In the genomic region with DNA sequence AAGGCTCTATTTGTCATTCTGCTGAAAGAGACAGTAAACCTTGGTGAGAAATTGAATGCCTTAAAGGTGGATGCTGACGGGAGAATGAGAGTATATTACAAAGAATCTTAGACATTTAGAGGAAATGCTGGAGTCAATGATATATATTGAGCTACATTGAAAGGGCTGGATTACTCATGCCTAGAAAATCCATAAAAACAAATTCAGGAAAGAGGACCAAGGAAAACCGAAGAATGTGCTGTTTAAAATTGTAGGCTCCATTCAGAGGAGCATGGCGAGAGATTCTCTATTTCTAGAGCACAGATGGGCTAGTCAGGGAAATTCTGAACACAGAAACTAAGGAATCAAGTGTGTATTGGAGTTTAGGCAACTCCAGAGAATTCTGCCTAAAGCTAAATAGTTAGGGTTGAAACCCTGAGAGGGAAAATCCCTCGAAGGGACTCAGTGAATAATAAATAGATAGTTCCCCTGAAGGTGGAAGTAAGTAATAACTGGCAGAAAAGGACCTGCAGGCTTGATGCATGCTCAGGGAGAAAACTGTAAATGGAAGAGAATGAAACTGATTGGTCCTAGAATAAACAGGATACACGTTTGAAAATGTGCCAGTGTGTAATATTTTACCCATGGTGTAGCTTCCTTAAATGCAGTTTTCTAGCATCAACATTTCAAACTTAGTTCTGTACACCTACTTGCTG, we compare ENCODE assay signal across 28 cellular contexts.
"Had no signal": no experiment of that assay in that cellular context is flagged by ENCODE, and none has a peak within 500 bp of the region (broad histone marks: within the 10 kb centered on the region; RNA-seq: fewer than 3 reads in every experiment).

No MANE protein-coding gene starts in this region.

- H3K27ac Mint-ChIP-seq: activated CD4-positive, alpha-beta memory T cell treated with anti-CD3 and anti-CD28 coated beads, Interleukin-2, amount 10 ng/mL, durations not matched to agents 7 days and 5 days; activated CD4-positive, alpha-beta T cell treated with anti-CD3 and anti-CD28 coated beads, Interleukin-2, amount 10 ng/mL, durations not matched to agents 7 days and 5 days; activated T-cell treated with anti-CD3 and anti-CD28 coated beads, Interleukin-2, amount 50 U/mL, for 24 hours; endodermal cell; mesothelial cell of epicardium; naive B cell; nephron progenitor cell; progenitor cell of endocrine pancreas; T-helper 1 cell treated with Interleukin-12 subunit alpha and Interleukin-12 subunit beta and Interleukin-4 antibody, amounts not matched to agents 30 μg/mL and 1 μg/mL, for 36 hours; WTC11 had no signal

- H3K27me3 ChIP-seq: brain microvascular endothelial cell, neutrophil, ovary, right lobe of liver, testis, transverse colon had no signal

- H3K4me1 Mint-ChIP-seq: activated CD4-positive, alpha-beta memory T cell treated with anti-CD3 and anti-CD28 coated beads, Interleukin-2, amount 10 ng/mL, durations not matched to agents 7 days and 5 days; activated CD4-positive, alpha-beta T cell treated with anti-CD3 and anti-CD28 coated beads, Interleukin-2, amount 10 ng/mL, durations not matched to agents 7 days and 5 days; endodermal cell; naive B cell; nephron progenitor cell had no signal

- H3K9me3 ChIP-seq: neutrophil, ovary, right lobe of liver, testis had no signal

- H3K27me3 Mint-ChIP-seq: activated CD4-positive, alpha-beta memory T cell treated with anti-CD3 and anti-CD28 coated beads, Interleukin-2, amount 10 ng/mL, durations not matched to agents 7 days and 5 days; activated CD4-positive, alpha-beta T cell treated with anti-CD3 and anti-CD28 coated beads, Interleukin-2, amount 10 ng/mL, durations not matched to agents 7 days and 5 days; activated T-cell treated with anti-CD3 and anti-CD28 coated beads, Interleukin-2, amount 50 U/mL, for 24 hours; naive B cell; progenitor cell of endocrine pancreas had no signal

- H3K36me3 ChIP-seq: brain microvascular endothelial cell, neutrophil, ovary, right lobe of liver, transverse colon had no signal

- H3K4me3 Mint-ChIP-seq: activated CD4-positive, alpha-beta memory T cell treated with anti-CD3 and anti-CD28 coated beads, Interleukin-2, amount 10 ng/mL, durations not matched to agents 7 days and 5 days; activated CD4-positive, alpha-beta T cell treated with anti-CD3 and anti-CD28 coated beads, Interleukin-2, amount 10 ng/mL, durations not matched to agents 7 days and 5 days; activated T-cell treated with anti-CD3 and anti-CD28 coated beads, Interleukin-2, amount 50 U/mL, for 24 hours; endodermal cell; mesothelial cell of epicardium; naive B cell; nephron progenitor cell; T-helper 1 cell treated with Interleukin-12 subunit alpha and Interleukin-12 subunit beta and Interleukin-4 antibody, amounts not matched to agents 30 μg/mL and 1 μg/mL, for 36 hours; WTC11 had no signal

- H3K4me1 ChIP-seq: right lobe of liver, testis, transverse colon had no signal

- H3K4me3 ChIP-seq: ovary, right lobe of liver, testis, transverse colon had no signal

- DNase-seq: activated CD4-positive, alpha-beta memory T cell treated with anti-CD3 and anti-CD28 coated beads, Interleukin-2, amount 10 ng/mL, durations not matched to agents 7 days and 5 days; activated CD4-positive, alpha-beta T cell treated with anti-CD3 and anti-CD28 coated beads for 1 hour; activated CD4-positive, alpha-beta T cell treated with anti-CD3 and anti-CD28 coated beads, Interleukin-2, amount 10 ng/mL, durations not matched to agents 7 days and 5 days; activated CD8-positive, alpha-beta memory T cell treated with anti-CD3 and anti-CD28 coated beads, Interleukin-2, amount 50 U/mL, for 48 hours; activated gamma-delta T cell treated with Interleukin-2 at 50 U/mL for 16 hours; activated naive CD4-positive, alpha-beta T cell treated with anti-CD3 and anti-CD28 coated beads, Interleukin-2, amount 50 U/mL, for 16 hours; activated T-cell treated with anti-CD3 and anti-CD28 coated beads, Interleukin-2, amount 50 U/mL, for 24 hours; brain microvascular endothelial cell; cortex of kidney; endodermal cell; islet precursor cell; left colon; mammary epithelial cell; naive B cell; nephron progenitor cell; ovary; right lobe of liver; stimulated activated CD4-positive, alpha-beta T cell treated with anti-CD3 and anti-CD28 coated beads, Interleukin-2, amount 100 ng/mL, for 48 hours; stimulated activated naive CD8-positive, alpha-beta T cell treated with anti-CD3 and anti-CD28 coated beads, Interleukin-15, Interleukin-2, amounts not matched to agents 100 U/mL and 50 U/mL, for 24 hours; T-helper 9 cell; testis; transverse colon had no signal

- H3K27ac ChIP-seq: brain microvascular endothelial cell, neutrophil, ovary, right lobe of liver, testis, transverse colon had no signal

- H3K9me3 Mint-ChIP-seq: T-helper 1 cell treated with Interleukin-12 subunit alpha and Interleukin-12 subunit beta and Interleukin-4 antibody, amounts not matched to agents 30 μg/mL and 1 μg/mL, for 36 hours had no signal

- H3K36me3 Mint-ChIP-seq: naive B cell had no signal

- ATAC-seq: esophagus mucosa; left colon; right lobe of liver; stimulated activated naive CD8-positive, alpha-beta T cell treated with anti-CD3 and anti-CD28 coated beads, Interleukin-15, Interleukin-2, amounts not matched to agents 100 U/mL and 50 U/mL, for 24 hours; WTC11 had no signal
